Comparison of ENCODE assay signal across 10 cellular contexts in the genomic region with DNA sequence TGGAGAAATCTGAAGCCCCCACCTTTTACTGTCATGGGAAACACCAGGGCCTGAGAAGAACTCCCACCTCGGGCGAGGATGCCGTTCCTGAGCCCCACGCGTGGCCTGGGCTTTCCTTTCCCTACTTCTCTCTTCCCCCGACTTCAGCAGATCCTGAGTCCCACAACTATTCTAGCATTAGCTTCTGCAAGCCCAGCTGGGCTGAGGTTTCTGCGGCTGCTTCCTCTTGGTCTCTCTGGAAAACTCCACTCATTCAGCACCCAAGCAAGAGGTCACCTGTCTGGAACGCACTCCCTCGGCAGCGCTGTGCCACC. TPM values are rescaled to one million over a fixed set of nuclear protein-coding genes. Genes with fewer than 3 reads are reported as not detected.
DNase-seq lines count a peak whose midpoint lies in the region; ATAC-seq and TF ChIP-seq lines count a peak whose summit lies in the region.
"Had no signal": no experiment of that assay in that cellular context is flagged by ENCODE, and none has a peak within 500 bp of the region (broad histone marks: within the 10 kb centered on the region; RNA-seq: fewer than 3 reads in every experiment).

No MANE protein-coding gene starts in this region.

- no peaks in the 10 kb centered on the region for H3K9me3 Mint-ChIP-seq in progenitor cell of endocrine pancreas (ENCODE audit: low read depth)
- peaks cover 3% of the 10 kb centered on the region for H3K9me3 Mint-ChIP-seq in activated CD8-positive, alpha-beta memory T cell treated with anti-CD3 and anti-CD28 coated beads, Interleukin-2, amount 10 ng/mL, durations not matched to agents 7 days and 5 days (ENCODE audit: low read depth)

- peak overlapping the region; percentile 66 for H3K27ac ChIP-seq in C4-2B
- H3K27ac ChIP-seq in SK-N-MC: no peak overlapping the region

- H3K4me3 Mint-ChIP-seq in progenitor cell of endocrine pancreas (ENCODE audit: low read depth): peak overlapping the region; percentile 92
- H3K4me3 Mint-ChIP-seq in activated CD8-positive, alpha-beta memory T cell treated with anti-CD3 and anti-CD28 coated beads, Interleukin-2, amount 10 ng/mL, durations not matched to agents 7 days and 5 days: no peak overlapping the region
- H3K4me3 Mint-ChIP-seq: memory B cell had no signal

- H3K9ac ChIP-seq in SK-N-MC (ENCODE audit: insufficient read length): peak overlapping the region; percentile 59

- no peaks in the 10 kb centered on the region for H3K9me3 ChIP-seq in SK-N-MC (ENCODE audit: low read depth, low read length)

- H3K4me1 Mint-ChIP-seq in progenitor cell of endocrine pancreas (ENCODE audit: low read depth): peaks cover 19% of the 10 kb centered on the region
- H3K4me1 Mint-ChIP-seq in activated CD8-positive, alpha-beta memory T cell treated with anti-CD3 and anti-CD28 coated beads, Interleukin-2, amount 10 ng/mL, durations not matched to agents 7 days and 5 days: no peaks in the 10 kb centered on the region
- H3K4me1 Mint-ChIP-seq: memory B cell had no signal

- H3K27ac Mint-ChIP-seq in progenitor cell of endocrine pancreas: peak overlapping the region; percentile 84
- H3K27ac Mint-ChIP-seq in activated CD8-positive, alpha-beta memory T cell treated with anti-CD3 and anti-CD28 coated beads, Interleukin-2, amount 10 ng/mL, durations not matched to agents 7 days and 5 days: no peak overlapping the region
- H3K27ac Mint-ChIP-seq: memory B cell had no signal

- H3K4me3 ChIP-seq in SK-N-MC: peak overlapping the region; percentile 75

- no peak for ATAC-seq in activated CD8-positive, alpha-beta memory T cell treated with anti-CD3 and anti-CD28 coated beads, Interleukin-2, amount 10 ng/mL, durations not matched to agents 7 days and 5 days

- DNase-seq in SK-N-MC (ENCODE audit: low read depth, low spot score) (no peak), glomerular visceral epithelial cell (ENCODE audit: extremely low spot score) (peak; percentile 34), progenitor cell of endocrine pancreas (ENCODE audit: low spot score, unreplicated experiment) (no peak), SHP77 treated with DMSO at 0.1 percent for 48 hours (lab: John Stamatoyannopoulos, UW) (no peak), NOMO-1 treated with DMSO at 0.1 percent for 48 hours (lab: John Stamatoyannopoulos, UW; ENCODE audit: unreplicated experiment) (no peak), NCI-H748 (lab: John Stamatoyannopoulos, UW; ENCODE audit: unreplicated experiment) (no peak)
- no peak for DNase-seq in activated CD8-positive, alpha-beta memory T cell treated with anti-CD3 and anti-CD28 coated beads, Interleukin-2, amount 10 ng/mL, durations not matched to agents 7 days and 5 days
- DNase-seq: NCI-H226 had no signal

- H3K27me3 Mint-ChIP-seq in progenitor cell of endocrine pancreas: peaks cover 48% of the 10 kb centered on the region
- H3K27me3 Mint-ChIP-seq in activated CD8-positive, alpha-beta memory T cell treated with anti-CD3 and anti-CD28 coated beads, Interleukin-2, amount 10 ng/mL, durations not matched to agents 7 days and 5 days: peaks cover 15% of the 10 kb centered on the region

- H3K36me3 Mint-ChIP-seq in progenitor cell of endocrine pancreas (ENCODE audit: insufficient read depth): peaks cover 15% of the 10 kb centered on the region
- peaks cover 2% of the 10 kb centered on the region for H3K36me3 Mint-ChIP-seq in activated CD8-positive, alpha-beta memory T cell treated with anti-CD3 and anti-CD28 coated beads, Interleukin-2, amount 10 ng/mL, durations not matched to agents 7 days and 5 days

- CTCF ChIA-PET in activated CD8-positive, alpha-beta memory T cell treated with anti-CD3 and anti-CD28 coated beads, Interleukin-2, amount 10 ng/mL, durations not matched to agents 7 days and 5 days (lab: Charles Lee): no interaction called here

- TF ChIP-seq CTCF in C4-2B (conservative IDR thresholded peaks at IDR 0.05) (no peak), progenitor cell of endocrine pancreas (IDR thresholded peaks at IDR 0.05; ENCODE audit: unreplicated experiment) (no peak)

- H3K36me3 ChIP-seq in SK-N-MC (ENCODE audit: insufficient read depth, low read length): no peaks in the 10 kb centered on the region

RNA-seq across cellular contexts. Expression of a gene that starts 0.8 kb away (rescaled TPM):
- total RNA-seq in progenitor cell of endocrine pancreas: 77.8 and 81.2 TPM in 2 replicates
- under 1 TPM in 1 of 2 experiments, not detected in 1; 0.07 TPM for total RNA-seq in activated CD8-positive, alpha-beta memory T cell treated with anti-CD3 and anti-CD28 coated beads, Interleukin-2, amount 10 ng/mL, durations not matched to agents 7 days and 5 days

Comparison
In these comparisons a context has a peak if more than half of its experiments do, and no peak if none do; other contexts are left out.
1. RNA of a gene that starts 0.8 kb away (total RNA-seq): 77.8 to 81.2 TPM in progenitor cell of endocrine pancreas; 0.07 TPM in activated CD8-positive, alpha-beta memory T cell treated with anti-CD3 and anti-CD28 coated beads, Interleukin-2, amount 10 ng/mL, durations not matched to agents 7 days and 5 days; every median in the first group is over 10 times any median in the second.